In genomic region chr17:22304667-22305303, GRCh38 we compare ENCODE assay signal across 26 cellular contexts.
"Had no signal": no experiment of that assay in that cellular context is flagged by ENCODE, and none has a peak within 500 bp of the region (broad histone marks: within the 10 kb centered on the region; RNA-seq: fewer than 3 reads in every experiment).

No MANE protein-coding gene starts in this region.

- DNase-seq: islet precursor cell; left ventricle myocardium inferior; mesendoderm; naive B cell; natural killer cell; nephron progenitor cell; occipital lobe; psoas muscle; right lobe of liver; stimulated activated CD4-positive, alpha-beta T cell treated with anti-CD3 and anti-CD28 coated beads, Interleukin-1b, Interleukin-23, amount 100 ng/mL, for 48 hours; stimulated activated CD4-positive, alpha-beta T cell treated with anti-CD3 and anti-CD28 coated beads, Interleukin-2, amount 100 ng/mL, for 48 hours; stimulated activated CD4-positive, alpha-beta T cell treated with anti-CD3 and anti-CD28 coated beads, Interleukin-4, amount 100 ng/mL, for 4 hours; stimulated activated CD8-positive, alpha-beta memory T cell treated with anti-CD3 and anti-CD28 coated beads, Interleukin-4, amount 100 ng/mL, for 48 hours; stimulated activated naive B cell treated with anti-CD40 and anti-IgM and Interleukin-4, amounts not matched to agents 10 μg/mL and 1 μg/mL and 100 μg/mL, for 72 hours; stimulated activated naive CD8-positive, alpha-beta T cell treated with anti-CD3 and anti-CD28 coated beads, Interleukin-15, Interleukin-2, amounts not matched to agents 100 U/mL and 50 U/mL, for 24 hours; stomach; uterus had no signal

- H3K4me3 Mint-ChIP-seq: mesothelial cell of epicardium; naive B cell; natural killer cell; nephron progenitor cell; neural progenitor cell; stimulated activated naive B cell treated with anti-CD40 and anti-IgM and Interleukin-4, amounts not matched to agents 10 μg/mL and 1 μg/mL and 100 μg/mL, for 72 hours; type B pancreatic cell had no signal

- H3K36me3 ChIP-seq: left ventricle myocardium inferior, neural progenitor cell, neutrophil, right lobe of liver, stomach, tibial nerve, uterus had no signal

- ATAC-seq: natural killer cell; psoas muscle; right lobe of liver; stimulated activated naive B cell treated with anti-CD40 and anti-IgM and Interleukin-4, amounts not matched to agents 10 μg/mL and 1 μg/mL and 100 μg/mL, for 72 hours; stimulated activated naive CD8-positive, alpha-beta T cell treated with anti-CD3 and anti-CD28 coated beads, Interleukin-15, Interleukin-2, amounts not matched to agents 100 U/mL and 50 U/mL, for 24 hours had no signal

- H3K27me3 Mint-ChIP-seq: naive B cell; stimulated activated naive B cell treated with anti-CD40 and anti-IgM and Interleukin-4, amounts not matched to agents 10 μg/mL and 1 μg/mL and 100 μg/mL, for 72 hours; type B pancreatic cell had no signal

- H3K27ac Mint-ChIP-seq: mesothelial cell of epicardium; naive B cell; natural killer cell; nephron progenitor cell; neural progenitor cell; stimulated activated naive B cell treated with anti-CD40 and anti-IgM and Interleukin-4, amounts not matched to agents 10 μg/mL and 1 μg/mL and 100 μg/mL, for 72 hours; type B pancreatic cell had no signal

- H3K9me3 ChIP-seq: neutrophil, psoas muscle, right lobe of liver, uterus had no signal

- H3K27me3 ChIP-seq: hepatocyte, neural progenitor cell, neutrophil, right lobe of liver, stomach, tibial nerve, uterus had no signal

- H3K4me1 ChIP-seq: left ventricle myocardium inferior, neural progenitor cell, parathyroid adenoma, psoas muscle, right lobe of liver, stomach, tibial nerve, uterus had no signal

- H3K36me3 Mint-ChIP-seq: type B pancreatic cell had no signal

- H3K4me3 ChIP-seq: hepatocyte, left ventricle myocardium inferior, lung, neural progenitor cell, psoas muscle, right lobe of liver, smooth muscle cell, stomach, tibial nerve, uterus had no signal

- H3K27ac ChIP-seq: hepatocyte, left ventricle myocardium inferior, neural progenitor cell, neutrophil, parathyroid adenoma, psoas muscle, right lobe of liver, stomach, tibial nerve, uterus had no signal

- H3K4me1 Mint-ChIP-seq: mesothelial cell of epicardium; natural killer cell; nephron progenitor cell; neural progenitor cell; stimulated activated naive B cell treated with anti-CD40 and anti-IgM and Interleukin-4, amounts not matched to agents 10 μg/mL and 1 μg/mL and 100 μg/mL, for 72 hours had no signal
